ENCODE assay signal across 10 cellular contexts in genomic region chr6:39301606-39302005, GRCh38. TPM values are rescaled to one million over a fixed set of nuclear protein-coding genes. Genes with fewer than 3 reads are reported as not detected.
DNase-seq lines count a peak whose midpoint lies in the region; ATAC-seq, FAIRE-seq and TF ChIP-seq lines count a peak whose summit lies in the region.
"Had no signal": no experiment of that assay in that cellular context is flagged by ENCODE, and none has a peak within 500 bp of the region (broad histone marks: within the 10 kb centered on the region; RNA-seq: fewer than 3 reads in every experiment).

No MANE protein-coding gene starts in this region.

- no peak overlapping the region for H3K4me3 Mint-ChIP-seq in astrocyte (ENCODE audit: unreplicated experiment)
- H3K4me3 Mint-ChIP-seq: dendritic cell treated with granulocyte-macrophage colony-stimulating factor and Interleukin-4, amounts not matched to agents 40 ng/mL and 50 ng/mL, for 4 days; T-cell had no signal

- no peak overlapping the region for H3K14ac ChIP-seq in IMR-90 (replicated peaks; ENCODE audit: low read depth, low read length)

- no peak overlapping the region for H3K18ac ChIP-seq in IMR-90 (ENCODE audit: low read depth, low read length)

- DNase-seq in GM03348 (ENCODE audit: low spot score) (peak; percentile 44), IMR-90 (no peak), astrocyte (ENCODE audit: low read depth) (no peak), mucosa of descending colon (no peak), A172 (ENCODE audit: low spot score) (no peak), mesenteric fat pad (ENCODE audit: low spot score) (no peak), putamen (ENCODE audit: low spot score) (no peak)
- DNase-seq: T-cell had no signal

- peaks cover 4% of the 10 kb centered on the region for H3K9me3 Mint-ChIP-seq in astrocyte (ENCODE audit: unreplicated experiment)
- H3K9me3 Mint-ChIP-seq: dendritic cell treated with granulocyte-macrophage colony-stimulating factor and Interleukin-4, amounts not matched to agents 40 ng/mL and 50 ng/mL, for 4 days; T-cell had no signal

- H3K23ac ChIP-seq in IMR-90 (ENCODE audit: low read depth, low read length) = no peak overlapping the region

- H2BK15ac ChIP-seq in IMR-90 (ENCODE audit: low read depth, low read length) = no peak overlapping the region

- H3K36me3 Mint-ChIP-seq in astrocyte (ENCODE audit: low read depth, unreplicated experiment) = no peaks in the 10 kb centered on the region
- H3K36me3 Mint-ChIP-seq: T-cell had no signal

- no peaks in the 10 kb centered on the region for H3K9me3 ChIP-seq in IMR-90 (ENCODE audit: control insufficient read depth, insufficient read depth, low read length)
- no peaks in the 10 kb centered on the region for H3K9me3 ChIP-seq in astrocyte (ENCODE audit: insufficient read depth, low read depth, low read length)
- no peaks in the 10 kb centered on the region for H3K9me3 ChIP-seq in mucosa of descending colon

- H3K9ac ChIP-seq in IMR-90 (ENCODE audit: low read depth, low read length) = no peak overlapping the region
- no peak overlapping the region for H3K9ac ChIP-seq in astrocyte (ENCODE audit: low read length)

- no peak for FAIRE-seq in astrocyte (lab: Jason Lieb, UNC)

- H4K91ac ChIP-seq in IMR-90 (ENCODE audit: insufficient read depth, low read depth, low read length) = no peak overlapping the region

- CTCF ChIA-PET in IMR-90 (lab: Yijun Ruan, JAX) = no interaction called here

- peak overlapping the region; percentile 55 for H2AK9ac ChIP-seq in IMR-90 (replicated peaks; ENCODE audit: low read depth, low read length, poor library complexity)

- no peak overlapping the region for H3K27ac ChIP-seq in IMR-90 (ENCODE audit: insufficient read depth, low read length)
- no peak overlapping the region for H3K27ac ChIP-seq in astrocyte (ENCODE audit: low read depth, low read length)

- H3K4me2 ChIP-seq in IMR-90 (ENCODE audit: low read depth, low read length) (no peak overlapping the region), astrocyte (ENCODE audit: low read length) (no peak overlapping the region)

- H4K20me1 ChIP-seq in IMR-90 (ENCODE audit: insufficient read depth, low read length) = no peaks in the 10 kb centered on the region
- H4K20me1 ChIP-seq in astrocyte (ENCODE audit: insufficient read depth, low read length) = no peaks in the 10 kb centered on the region

- no peak for TF ChIP-seq POLR2A in IMR-90 (IDR thresholded peaks at IDR 0.05; ENCODE audit: low read depth, low read length)

- H3K27ac Mint-ChIP-seq in astrocyte (ENCODE audit: unreplicated experiment) = no peak overlapping the region
- H3K27ac Mint-ChIP-seq: dendritic cell treated with granulocyte-macrophage colony-stimulating factor and Interleukin-4, amounts not matched to agents 40 ng/mL and 50 ng/mL, for 4 days; T-cell had no signal

- no peak overlapping the region for H2BK20ac ChIP-seq in IMR-90 (ENCODE audit: low read depth, low read length)

- intact Hi-C loops in IMR-90 (cut with micrococcal nuclease) (loop anchor here (2.0 kb wide), 1 partner anchor 305 kb away; no protein-coding TSS in a partner anchor), mucosa of descending colon (cut with DNase I, micrococcal nuclease) (loop anchor here (2.0 to 10.0 kb wide), 4 partner anchors 73 to 427 kb away; partner anchors contain the start of gene KCNK5 (in 1 of the 2))

- H3K4ac ChIP-seq in IMR-90 (ENCODE audit: low read depth, low read length) = no peak overlapping the region

- H3K4me1 Mint-ChIP-seq in astrocyte (ENCODE audit: low read depth, unreplicated experiment) = peaks cover 1% of the 10 kb centered on the region

- H3K27me3 Mint-ChIP-seq in astrocyte (ENCODE audit: low read depth, unreplicated experiment) = peaks cover 68% of the 10 kb centered on the region

- TF ChIP-seq CTCF in IMR-90 (conservative IDR thresholded peaks at IDR 0.05; ENCODE audit: low read depth, low read length) (0 out of 2 replicates have a peak, but pooled peaks have one; percentile 9), astrocyte (IDR thresholded peaks at IDR 0.05; ENCODE audit: insufficient read depth, low read depth, low read length) (peak; percentile 4), mucosa of descending colon (IDR thresholded peaks at IDR 0.05) (no peak)

- no TSS peak for BruUV-seq in IMR-90 (replicated peaks; lab: Mats Ljungman, UMichigan)

- H3K79me2 ChIP-seq in astrocyte (ENCODE audit: insufficient read depth, low read length) = no peaks in the 10 kb centered on the region

- no peak overlapping the region for H4K5ac ChIP-seq in IMR-90 (ENCODE audit: low read depth, low read length)

- no peaks in the 10 kb centered on the region; the same call in 1 of the 2 replicates for H3K27me3 ChIP-seq in IMR-90 (ENCODE audit: control insufficient read depth, insufficient read depth, low read length)
- H3K27me3 ChIP-seq in astrocyte (ENCODE audit: insufficient read depth, low read length) = no peaks in the 10 kb centered on the region

- no peak overlapping the region for H2BK120ac ChIP-seq in IMR-90 (ENCODE audit: low read depth, low read length)

- H2AFZ ChIP-seq in IMR-90 (replicated peaks; ENCODE audit: low read length, poor library complexity) (no peak overlapping the region), astrocyte (ENCODE audit: low read depth, low read length) (no peak overlapping the region)

- H3K36me3 ChIP-seq in IMR-90 (ENCODE audit: control insufficient read depth, insufficient read depth, low read length) (no peaks in the 10 kb centered on the region), astrocyte (ENCODE audit: insufficient read depth, low read length) (no peaks in the 10 kb centered on the region), mucosa of descending colon (ENCODE audit: low read depth) (no peaks in the 10 kb centered on the region)

- WGBS in IMR-90 (ENCODE audit: extremely low coverage in 2 of 2, insufficient read length in 1 of 2), 2 experiments = 65% methylated on average over 2 of the region's 7 CpGs; no CpG with 5 or more reads in 1 of the 2 experiments

- H3K56ac ChIP-seq in IMR-90 (ENCODE audit: extremely low read depth, insufficient read depth, low read length) = no peak overlapping the region

- H3K4me3 ChIP-seq in IMR-90 (ENCODE audit: insufficient read depth, low read depth, low read length) (no peak overlapping the region), astrocyte (ENCODE audit: insufficient read depth, low read depth, low read length) (no peak overlapping the region), mucosa of descending colon (no peak overlapping the region)

- ATAC-seq in IMR-90 (ENCODE audit: low read depth) (no peak), mucosa of descending colon (peak; percentile 16), GM21619 (IDR thresholded peaks at IDR 0.05; ENCODE audit: unreplicated experiment) (no peak)
- ATAC-seq: T-cell had no signal

- H3K4me1 ChIP-seq in IMR-90 (ENCODE audit: control insufficient read depth, insufficient read depth, low read length) (no peaks in the 10 kb centered on the region), astrocyte (ENCODE audit: insufficient read depth, low read length) (no peaks in the 10 kb centered on the region), mucosa of descending colon (ENCODE audit: low read depth) (no peaks in the 10 kb centered on the region)

- no peak overlapping the region for H4K8ac ChIP-seq in IMR-90 (ENCODE audit: low read depth in 2 of 2, low read length in 2 of 2)

- no peak overlapping the region for H2BK5ac ChIP-seq in IMR-90 (ENCODE audit: low read depth, low read length, poor library complexity, severe bottlenecking)

- dilution Hi-C loops in IMR-90 (cut with HindIII; ENCODE audit: low sequenced_read_pairs, unreplicated experiment) = no loop called here

- H2AK5ac ChIP-seq in IMR-90 (ENCODE audit: low read depth, low read length) = no peak overlapping the region

- H3K79me1 ChIP-seq in IMR-90 (ENCODE audit: low read depth in 1 of 2, low read length in 2 of 2) = no peaks in the 10 kb centered on the region

- no peak for TF ChIP-seq RAD21 in IMR-90 (IDR thresholded peaks at IDR 0.05; ENCODE audit: low read length)

- POLR2A ChIA-PET in IMR-90 (lab: Charles Lee; ENCODE audit: unreplicated experiment) = no interaction called here

- H3K9me1 ChIP-seq in IMR-90 (ENCODE audit: insufficient read depth, low read length) = no peaks in the 10 kb centered on the region

- in situ Hi-C loops in IMR-90 (cut with MboI; ENCODE audit: low sequenced_read_pairs) = loop anchor here (10.0 kb wide), 1 partner anchor 327 kb away; no protein-coding TSS in a partner anchor

TF ChIP-seq in IMR-90, 13 proteins besides CTCF, POLR2A, EP300 and RAD21 (continues in another document):
- TF ChIP-seq CEBPB (IDR thresholded peaks at IDR 0.05; ENCODE audit: low read depth, low read length) = no peak
- TF ChIP-seq FOS (IDR thresholded peaks at IDR 0.05; ENCODE audit: low read depth, low read length) = no peak
- TF ChIP-seq ELK1 (IDR thresholded peaks at IDR 0.05; ENCODE audit: borderline replicate concordance, low read depth, low read length) = no peak

RNA-seq across cellular contexts. Expression of gene KCNK17, which starts 12.6 kb away (rescaled TPM):
- total RNA-seq in IMR-90 (2012; rRNA removed) (not detected in 2 replicates), astrocyte (not detected in 2 replicates), mucosa of descending colon (under 1 TPM in 2 of 3 donors, not detected in 1; 0.24 to 0.63 TPM), mesenteric fat pad (0.19 TPM)
- not detected in 2 replicates for polyA plus RNA-seq in IMR-90 (2012; rRNA removed)
- not detected in 2 replicates for polyA plus RNA-seq in IMR-90 (2012; cell fraction: cytosol; rRNA removed)
- polyA plus RNA-seq in IMR-90 (2012; cell fraction: nucleus; rRNA removed; ENCODE audit: low replicate concordance) = not detected in 2 replicates
- not detected in 2 replicates for total RNA-seq in A172 (2014; rRNA removed; shearing (Covaris generic))

RNA-seq across cellular contexts. Expression of gene KCNK16, which starts 20.9 kb away (rescaled TPM):
- total RNA-seq in IMR-90 (2012; rRNA removed) (not detected in 2 replicates), astrocyte (not detected in 2 replicates), mucosa of descending colon (not detected), mesenteric fat pad (not detected)
- polyA plus RNA-seq in IMR-90 (2012; rRNA removed) = not detected in 2 replicates
- not detected in 2 replicates for polyA plus RNA-seq in IMR-90 (2012; cell fraction: cytosol; rRNA removed)
- not detected in 2 replicates for polyA plus RNA-seq in IMR-90 (2012; cell fraction: nucleus; rRNA removed; ENCODE audit: low replicate concordance)
- not detected in 2 replicates for total RNA-seq in A172 (2014; rRNA removed; shearing (Covaris generic))
- total RNA-seq: T-cell had no signal
